ENCODE assay signal across 33 cellular contexts in genomic region chr6:112717856-112718255, GRCh38.
"Had no signal": no experiment of that assay in that cellular context is flagged by ENCODE, and none has a peak within 500 bp of the region (broad histone marks: within the 10 kb centered on the region; RNA-seq: fewer than 3 reads in every experiment).

No MANE protein-coding gene starts in this region.

- H3K36me3 Mint-ChIP-seq: activated naive CD4-positive, alpha-beta T cell treated with anti-CD3 and anti-CD28 coated beads, Interleukin-2, amount 50 U/mL, for 24 hours had no signal

- ATAC-seq: activated CD8-positive, alpha-beta T cell treated with anti-CD3 and anti-CD28 coated beads for 36 hours; Right ventricle myocardium inferior had no signal

- H3K27me3 ChIP-seq: brain microvascular endothelial cell had no signal

- H3K27ac ChIP-seq: brain microvascular endothelial cell, PC-9, RWPE1 had no signal

- H2AFZ ChIP-seq: PC-9 had no signal

- H3K36me3 ChIP-seq: brain microvascular endothelial cell had no signal

- H3K4me2 ChIP-seq: PC-9 had no signal

- DNase-seq: activated CD4-positive, alpha-beta T cell treated with anti-CD3 and anti-CD28 coated beads, Interleukin-2, amount 10 ng/mL, durations not matched to agents 24 days and 14 days; activated CD4-positive, alpha-beta T cell treated with anti-CD3 and anti-CD28 coated beads, Interleukin-2, amount 50 U/mL, for 4 hours; activated CD8-positive, alpha-beta T cell treated with anti-CD3 and anti-CD28 coated beads for 36 hours; activated gamma-delta T cell; activated naive CD4-positive, alpha-beta T cell treated with Interleukin-2 at 50 U/mL for 16 hours; activated T-cell treated with anti-CD3 and anti-CD28 coated beads, Interleukin-2, amount 50 U/mL, for 24 hours; anterior cingulate cortex; brain microvascular endothelial cell; central memory CD4-positive, alpha-beta T cell; Kasumi-1; KG1; MM.1S; MV-4-11; NCI-H1092 treated with DMSO at 0.1 percent for 48 hours; NCI-H146; NCI-H187; NCI-H2029 treated with DMSO at 0.1 percent for 48 hours; NCI-H2107; NCI-H2171; NCI-H510A; NCI-H526; NCI-H748 treated with DMSO at 0.1 percent for 48 hours; NK-92 treated with Interleukin-12 subunit alpha and Interleukin-12 subunit beta, amount 100 ng/mL, for 24 hours; PC-9; SIG-M5 had no signal

- FAIRE-seq: RCC 7860, TTC549 had no signal

- H3K4me3 ChIP-seq: PC-9 had no signal

- H3K9me3 Mint-ChIP-seq: activated CD4-positive, alpha-beta T cell treated with anti-CD3 and anti-CD28 coated beads, Interleukin-2, amount 10 ng/mL, durations not matched to agents 24 days and 14 days; activated CD8-positive, alpha-beta T cell treated with anti-CD3 and anti-CD28 coated beads for 36 hours; activated T-cell treated with anti-CD3 and anti-CD28 coated beads, Interleukin-2, amount 50 U/mL, for 24 hours; activated T-helper 2 cell treated with anti-CD3 and anti-CD28 coated beads, Interferon-gamma antibody, Interleukin-2, Interleukin-4, amounts not matched to agents 10 μg/mL and 5 μg/mL and 100 μg/mL, durations not matched to agents 14 hours and 24 hours and 36 hours; T-helper 1 cell treated with Interleukin-12 subunit alpha and Interleukin-12 subunit beta and Interleukin-4 antibody, amounts not matched to agents 30 μg/mL and 1 μg/mL, for 36 hours; T-helper 2 cell treated with Interferon-gamma antibody and Interleukin-4, amounts not matched to agents 5 μg/mL and 100 μg/mL, for 36 hours had no signal

- H3K27ac Mint-ChIP-seq: activated CD4-positive, alpha-beta T cell treated with anti-CD3 and anti-CD28 coated beads, Interleukin-2, amount 10 ng/mL, durations not matched to agents 24 days and 14 days; activated CD8-positive, alpha-beta T cell treated with anti-CD3 and anti-CD28 coated beads for 36 hours; activated naive CD4-positive, alpha-beta T cell treated with anti-CD3 and anti-CD28 coated beads, Interleukin-2, amount 50 U/mL, for 24 hours; activated T-cell treated with anti-CD3 and anti-CD28 coated beads, Interleukin-2, amount 50 U/mL, for 24 hours; activated T-helper 2 cell treated with anti-CD3 and anti-CD28 coated beads, Interferon-gamma antibody, Interleukin-2, Interleukin-4, amounts not matched to agents 10 μg/mL and 5 μg/mL and 100 μg/mL, durations not matched to agents 14 hours and 24 hours and 36 hours; T-helper 1 cell treated with Interleukin-12 subunit alpha and Interleukin-12 subunit beta and Interleukin-4 antibody, amounts not matched to agents 30 μg/mL and 1 μg/mL, for 36 hours; T-helper 2 cell treated with Interferon-gamma antibody and Interleukin-4, amounts not matched to agents 5 μg/mL and 100 μg/mL, for 36 hours had no signal
